Comparison of ENCODE assay signal across 11 cellular contexts in the genomic region with DNA sequence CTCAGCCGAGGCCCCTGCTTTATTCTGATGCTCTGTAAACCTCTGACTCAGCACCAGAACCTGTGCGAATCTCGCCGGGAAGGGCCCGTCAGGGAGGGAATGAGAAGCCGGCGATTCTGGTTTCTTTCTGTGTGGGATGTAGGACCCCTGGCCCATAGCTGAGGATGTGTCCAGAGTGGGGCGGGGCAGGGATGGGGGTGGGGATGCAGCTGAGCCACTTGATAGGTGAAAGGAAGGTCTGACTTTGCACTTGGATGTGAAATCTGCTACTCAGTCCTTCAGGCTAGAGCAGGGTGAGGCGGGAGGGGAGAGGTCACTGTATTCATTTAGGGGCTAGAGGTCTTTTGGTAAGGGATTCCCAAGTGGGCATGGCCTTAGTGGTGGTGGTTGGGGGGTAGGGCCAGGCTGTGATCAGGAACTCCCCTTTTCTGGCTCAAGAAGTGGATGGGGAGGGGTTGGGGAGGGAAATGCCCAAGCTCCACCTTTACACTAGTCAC. TPM values are rescaled to one million over a fixed set of nuclear protein-coding genes. Genes with fewer than 3 reads are reported as not detected.
DNase-seq lines count a peak whose midpoint lies in the region; ATAC-seq, FAIRE-seq and TF ChIP-seq lines count a peak whose summit lies in the region.
"Had no signal": no experiment of that assay in that cellular context is flagged by ENCODE, and none has a peak within 500 bp of the region (broad histone marks: within the 10 kb centered on the region; RNA-seq: fewer than 3 reads in every experiment).

No MANE protein-coding gene starts in this region.

- H3K4me1 ChIP-seq in lower lobe of right lung: peaks cover 14% of the 10 kb centered on the region
- H3K4me1 ChIP-seq in small intestine (ENCODE audit: control insufficient read depth in 2 of 2, insufficient read depth in 1 of 2, low read depth in 1 of 2, low read length in 1 of 2): no peaks in the 10 kb centered on the region

- intact Hi-C loops in CD14-positive monocyte (cut with micrococcal nuclease): no loop called here
- intact Hi-C loops in lower lobe of right lung (cut with DNase I): no loop called here

- peak overlapping the region; percentile 73 for H3K27ac ChIP-seq in lower lobe of right lung
- H3K27ac ChIP-seq in small intestine (ENCODE audit: low read depth in 1 of 2, low read length in 1 of 2): no peak overlapping the region
- H3K27ac ChIP-seq: body of pancreas had no signal

- H3K36me3 Mint-ChIP-seq in CD14-positive monocyte: peaks cover 4 to 16% of the 10 kb centered on the region in 2 donors
- peaks cover 10 to 16% of the 10 kb centered on the region in 2 donors for H3K36me3 Mint-ChIP-seq in activated T-cell treated with anti-CD3 and anti-CD28 coated beads, Interleukin-2, amount 50 U/mL, for 72 hours (ENCODE audit: insufficient read depth in 2 of 2)

- H3K27ac Mint-ChIP-seq in CD14-positive monocyte: no peak overlapping the region
- H3K27ac Mint-ChIP-seq in activated T-cell treated with anti-CD3 and anti-CD28 coated beads, Interleukin-2, amount 50 U/mL, for 72 hours: no peak overlapping the region

- H3K4me3 ChIP-seq in lower lobe of right lung: peak overlapping the region; percentile 63
- no peak overlapping the region for H3K4me3 ChIP-seq in small intestine (ENCODE audit: low read depth in 1 of 2, low read length in 2 of 2)
- H3K4me3 ChIP-seq: body of pancreas had no signal

- FAIRE-seq in small intestine (lab: Jason Lieb, UNC): no peak

- H3K4me3 Mint-ChIP-seq in CD14-positive monocyte: peak overlapping the region in 1 of 2 donors; percentile 89
- peak overlapping the region; percentile 86 to 88 for H3K4me3 Mint-ChIP-seq in activated T-cell treated with anti-CD3 and anti-CD28 coated beads, Interleukin-2, amount 50 U/mL, for 72 hours

- TF ChIP-seq CTCF in CD14-positive monocyte (IDR thresholded peaks at IDR 0.05): no peak
- TF ChIP-seq CTCF in GM20000 (IDR thresholded peaks at IDR 0.05; ENCODE audit: extremely low read depth, missing control alignments): no peak
- TF ChIP-seq CTCF in lower lobe of right lung (IDR thresholded peaks at IDR 0.05): no peak
- no peak for TF ChIP-seq CTCF in omental fat pad (IDR thresholded peaks at IDR 0.05)

- peak; percentile 14 for DNase-seq in CD14-positive monocyte (ENCODE audit: low spot score)
- DNase-seq in GM20000 (ENCODE audit: low spot score): peak; percentile 53
- peak; percentile 23 to 41 for DNase-seq in activated T-cell treated with anti-CD3 and anti-CD28 coated beads, Interleukin-2, amount 50 U/mL, for 72 hours
- DNase-seq in lower lobe of right lung: no peak
- DNase-seq in small intestine: no peak
- no peak for DNase-seq in omental fat pad (ENCODE audit: low spot score)
- no peak for DNase-seq in T-helper 9 cell
- DNase-seq: body of pancreas, GF-D8, thyroid gland had no signal

- peaks cover 80 to 91% (median 90%) of the 10 kb centered on the region in 3 donors for H3K27me3 Mint-ChIP-seq in CD14-positive monocyte (ENCODE audit: low read depth in 3 of 3)
- peaks cover 71% of the 10 kb centered on the region for H3K27me3 Mint-ChIP-seq in activated T-cell treated with anti-CD3 and anti-CD28 coated beads, Interleukin-2, amount 50 U/mL, for 72 hours (ENCODE audit: low read depth)

- 26 to 35% (median 28%) methylated on average over 9 of the region's 9 CpGs for WGBS in small intestine, 3 donors

- H3K36me3 ChIP-seq in lower lobe of right lung (no peaks in the 10 kb centered on the region), small intestine (ENCODE audit: control insufficient read depth in 2 of 2, insufficient read depth in 2 of 2, low read length in 2 of 2) (no peaks in the 10 kb centered on the region)
- H3K36me3 ChIP-seq: thyroid gland had no signal

- H3K9me3 ChIP-seq in lower lobe of right lung (peaks cover 14% of the 10 kb centered on the region), small intestine (ENCODE audit: control insufficient read depth, low read depth) (no peaks in the 10 kb centered on the region)
- H3K9me3 ChIP-seq: thyroid gland had no signal

- peaks cover 9 to 46% (median 29%) of the 10 kb centered on the region in 7 donors for H3K9me3 Mint-ChIP-seq in CD14-positive monocyte
- H3K9me3 Mint-ChIP-seq in activated T-cell treated with anti-CD3 and anti-CD28 coated beads, Interleukin-2, amount 50 U/mL, for 72 hours: peaks cover 2 to 5% of the 10 kb centered on the region in 2 donors

- peaks cover 22% of the 10 kb centered on the region for H3K4me1 Mint-ChIP-seq in CD14-positive monocyte
- peaks cover 37% of the 10 kb centered on the region for H3K4me1 Mint-ChIP-seq in activated T-cell treated with anti-CD3 and anti-CD28 coated beads, Interleukin-2, amount 50 U/mL, for 72 hours (ENCODE audit: low read depth)

- peak; percentile 21 to 36 for ATAC-seq in activated T-cell treated with anti-CD3 and anti-CD28 coated beads, Interleukin-2, amount 50 U/mL, for 72 hours (replicated peaks in 1 of 2)
- ATAC-seq in lower lobe of right lung: no peak
- no peak for ATAC-seq in omental fat pad (ENCODE audit: low FRiP score)
- no peak for ATAC-seq in GM19324 (IDR thresholded peaks at IDR 0.05; ENCODE audit: low FRiP score, unreplicated experiment)
- ATAC-seq: body of pancreas had no signal

- H3K27me3 ChIP-seq in lower lobe of right lung (ENCODE audit: low read depth): peaks cover 44% of the 10 kb centered on the region
- peaks cover 2 to 5% of the 10 kb centered on the region in 2 donors for H3K27me3 ChIP-seq in small intestine (ENCODE audit: control insufficient read depth in 2 of 2, insufficient read depth in 2 of 2, low read length in 2 of 2)

RNA-seq across cellular contexts. Expression of a gene that starts 2.3 kb away (rescaled TPM):
- polyA plus RNA-seq in CD14-positive monocyte (under 1 TPM; 0.39 to 0.47 TPM), small intestine (10 to 100 TPM in 1 of 3 donors, 1 to 10 TPM in 1, not detected in 1; 3.0 to 10.6 TPM)
- 10 to 100 TPM; 17.5 to 42.8 TPM for total RNA-seq in activated T-cell treated with anti-CD3 and anti-CD28 coated beads, Interleukin-2, amount 50 U/mL, for 72 hours
- total RNA-seq in lower lobe of right lung (16.3 TPM), omental fat pad (1 to 10 TPM in 2 of 4 donors, under 1 TPM in 2; 0.44 to 7.1 (median 1.0) TPM)

Comparison
In these comparisons a context has a peak if more than half of its experiments do, and no peak if none do; other contexts are left out.
1. DNase-seq: peak in CD14-positive monocyte (single experiment), GM20000 (single experiment) and activated T-cell treated with anti-CD3 and anti-CD28 coated beads, Interleukin-2, amount 50 U/mL, for 72 hours (2 of 2); none in lower lobe of right lung (single experiment), small intestine (single experiment), omental fat pad (single experiment) and T-helper 9 cell (single experiment).
2. ATAC-seq: peak in activated T-cell treated with anti-CD3 and anti-CD28 coated beads, Interleukin-2, amount 50 U/mL, for 72 hours (2 of 2); none in lower lobe of right lung (0 of 2), omental fat pad (single experiment) and GM19324 (single experiment).